Comparison of ENCODE assay signal across 8 cellular contexts in genomic region chr12:7128681-7129593, GRCh38. TPM values are rescaled to one million over a fixed set of nuclear protein-coding genes. Genes with fewer than 3 reads are reported as not detected.
DNase-seq lines count a peak whose midpoint lies in the region; ATAC-seq and TF ChIP-seq lines count a peak whose summit lies in the region.

RBP5 (minus strand) TSS chr12:7128889; CDS start chr12:7128775, 114 bp downstream.

- ATAC-seq in HG02870 (IDR thresholded peaks at IDR 0.05; ENCODE audit: unreplicated experiment) (no peak), GM18909 (IDR thresholded peaks at IDR 0.05; ENCODE audit: poor library complexity, unreplicated experiment) (no peak)

- peak within 1 kb of the TSS; percentile 99 for H3K4me3 Mint-ChIP-seq in nephron progenitor cell

- H3K27me3 ChIP-seq in Loucy (ENCODE audit: insufficient read depth, low read length, poor library complexity, severe bottlenecking): no peaks in the 10 kb centered on the region
- peaks cover 33% of the 10 kb centered on the region for H3K27me3 ChIP-seq in ectodermal cell (ENCODE audit: control insufficient read depth, insufficient read depth, low read length, poor library complexity, severe bottlenecking)

- H3K4me2 ChIP-seq in Loucy (ENCODE audit: low read depth, low read length, poor library complexity, severe bottlenecking): peak within 1 kb of the TSS; percentile 99

- WGBS in ectodermal cell, 2 experiments: 64 to 66% methylated on average over 11 of the region's 11 CpGs

- peaks cover 38% of the 10 kb centered on the region for H3K79me2 ChIP-seq in Loucy (ENCODE audit: insufficient read depth, low read length)

- peaks cover 20% of the 10 kb centered on the region for H3K27me3 Mint-ChIP-seq in nephron progenitor cell (ENCODE audit: low read depth, poor library complexity)

- H3K9me3 Mint-ChIP-seq in nephron progenitor cell: no peaks in the 10 kb centered on the region

- H3K4me1 ChIP-seq in Loucy (ENCODE audit: insufficient read depth, low read length, poor library complexity, severe bottlenecking): peaks cover 36% of the 10 kb centered on the region
- peaks cover 12% of the 10 kb centered on the region for H3K4me1 ChIP-seq in ectodermal cell (ENCODE audit: control insufficient read depth, insufficient read depth, low read length)

- no peaks in the 10 kb centered on the region for H3K9me2 ChIP-seq in Loucy (replicated peaks; ENCODE audit: low read depth, low read length)

- peaks cover 65% of the 10 kb centered on the region for H3K4me1 Mint-ChIP-seq in nephron progenitor cell

- H3K4me3 ChIP-seq in Loucy (ENCODE audit: low read length, poor library complexity, severe bottlenecking) (peak within 1 kb of the TSS; percentile 99), ectodermal cell (ENCODE audit: insufficient read depth, low read depth, low read length) (peak within 1 kb of the TSS; percentile 72)

- H2AFZ ChIP-seq in Loucy (ENCODE audit: low read length): peak within 1 kb of the TSS; percentile 82

- H3K36me3 ChIP-seq in Loucy (ENCODE audit: insufficient read depth, low read length) (peaks cover 12% of the 10 kb centered on the region; the same call in 1 of the 2 replicates), ectodermal cell (ENCODE audit: control insufficient read depth, insufficient read depth, low read length) (no peaks in the 10 kb centered on the region)

- peaks cover 2% of the 10 kb centered on the region; the same call in 1 of the 2 replicates for H3F3A ChIP-seq in Loucy (ENCODE audit: low read depth)

- peaks cover 10% of the 10 kb centered on the region for H3K36me3 Mint-ChIP-seq in nephron progenitor cell (ENCODE audit: low read depth)

- DNase-seq in nephron progenitor cell (no peak), amniotic stem cell (lab: John Stamatoyannopoulos, UW) (no peak), SIG-M5 treated with dmso at 0.1 percent for 504 hours (lab: John Stamatoyannopoulos, UW; ENCODE audit: unreplicated experiment) (no peak)

- H3K27ac ChIP-seq in C4-2B: peak within 1 kb of the TSS; percentile 73
- H3K27ac ChIP-seq in ectodermal cell (ENCODE audit: insufficient read depth, low read depth, low read length, poor library complexity, severe bottlenecking): no peak within 1 kb of the TSS

- TF ChIP-seq CTCF in C4-2B (conservative IDR thresholded peaks at IDR 0.05) (no peak), Loucy (conservative IDR thresholded peaks at IDR 0.05; ENCODE audit: low read length) (no peak), nephron progenitor cell (IDR thresholded peaks at IDR 0.05) (no peak)

- H3K9me3 ChIP-seq in Loucy (ENCODE audit: insufficient read depth, low read depth, low read length) (no peaks in the 10 kb centered on the region), ectodermal cell (ENCODE audit: control insufficient read depth, low read length) (no peaks in the 10 kb centered on the region)

- H3K27ac Mint-ChIP-seq in nephron progenitor cell: no peak within 1 kb of the TSS

- H4K20me1 ChIP-seq in Loucy (ENCODE audit: insufficient read depth, low read length, poor library complexity, severe bottlenecking): no peaks in the 10 kb centered on the region

- peak within 1 kb of the TSS; percentile 81 for H3K9ac ChIP-seq in Loucy (ENCODE audit: low read depth, low read length, poor library complexity, severe bottlenecking)

RNA-seq across cellular contexts. Expression of gene RBP5, which starts in this region (rescaled TPM):
- polyA plus RNA-seq in ectodermal cell (2013, experiment 1 of 4): 0.94 TPM
- polyA plus RNA-seq in ectodermal cell (2013, experiment 2 of 4): 1.2 TPM
- 1.4 TPM for polyA plus RNA-seq in ectodermal cell (2013, experiment 3 of 4)
- polyA plus RNA-seq in ectodermal cell (2013, experiment 4 of 4): 1.7 TPM
